27 cellular contexts compared by ENCODE assay signal in genomic region chr4:35897808-35898207, GRCh38.
"Had no signal": no experiment of that assay in that cellular context is flagged by ENCODE, and none has a peak within 500 bp of the region (broad histone marks: within the 10 kb centered on the region; RNA-seq: fewer than 3 reads in every experiment).

No MANE protein-coding gene starts in this region.

- H3K9me3 ChIP-seq: colonic mucosa, esophagus muscularis mucosa, esophagus squamous epithelium, gastrocnemius medialis, gastroesophageal sphincter had no signal

- H3K36me3 ChIP-seq: colonic mucosa, esophagus muscularis mucosa, esophagus squamous epithelium, gastrocnemius medialis, gastroesophageal sphincter, heart left ventricle, heart right ventricle had no signal

- FAIRE-seq: endothelial cell of umbilical vein had no signal

- H3K9me3 Mint-ChIP-seq: dendritic cell treated with granulocyte-macrophage colony-stimulating factor and Interleukin-4, amounts not matched to agents 40 ng/mL and 50 ng/mL, for 4 days; effector memory CD8-positive, alpha-beta T cell; endodermal cell had no signal

- H2AFZ ChIP-seq: hepatocyte had no signal

- H3K79me2 ChIP-seq: hepatocyte had no signal

- H3K27ac ChIP-seq: colonic mucosa, coronary artery, dorsolateral prefrontal cortex, epithelial cell of prostate, esophagus muscularis mucosa, esophagus squamous epithelium, foreskin keratinocyte, gastrocnemius medialis, gastroesophageal sphincter, heart left ventricle, heart right ventricle, hepatocyte had no signal

- H3K4me3 Mint-ChIP-seq: dendritic cell treated with granulocyte-macrophage colony-stimulating factor and Interleukin-4, amounts not matched to agents 40 ng/mL and 50 ng/mL, for 4 days; effector memory CD8-positive, alpha-beta T cell; endodermal cell had no signal

- H3K4me3 ChIP-seq: colonic mucosa, coronary artery, dorsolateral prefrontal cortex, esophagus muscularis mucosa, esophagus squamous epithelium, gastrocnemius medialis, gastroesophageal sphincter, heart left ventricle, heart right ventricle, hepatocyte had no signal

- H3K4me2 ChIP-seq: hepatocyte had no signal

- H3K27me3 ChIP-seq: colonic mucosa, dorsolateral prefrontal cortex, esophagus muscularis mucosa, esophagus squamous epithelium, foreskin keratinocyte, gastrocnemius medialis, gastroesophageal sphincter, heart left ventricle, heart right ventricle, hepatocyte had no signal

- DNase-seq: colonic mucosa; cortex of kidney; dermis blood vessel endothelial cell; dorsolateral prefrontal cortex; effector CD4-positive, alpha-beta T cell; effector CD8-positive, alpha-beta T cell; effector memory CD4-positive, alpha-beta T cell; effector memory CD8-positive, alpha-beta T cell; endodermal cell; erythroblast; esophagus squamous epithelium; foreskin fibroblast; foreskin keratinocyte; foreskin melanocyte; gastrocnemius medialis; glutamatergic neuron; head of caudate nucleus; heart left ventricle; heart right ventricle had no signal

- H3K4me1 ChIP-seq: colonic mucosa, esophagus muscularis mucosa, esophagus squamous epithelium, foreskin keratinocyte, gastrocnemius medialis, gastroesophageal sphincter, heart left ventricle, heart right ventricle had no signal

- H3K27ac Mint-ChIP-seq: dendritic cell treated with granulocyte-macrophage colony-stimulating factor and Interleukin-4, amounts not matched to agents 40 ng/mL and 50 ng/mL, for 4 days; effector memory CD8-positive, alpha-beta T cell; endodermal cell had no signal

- ATAC-seq: effector memory CD8-positive, alpha-beta T cell; esophagus mucosa; foreskin keratinocyte; gastrocnemius medialis; gastroesophageal sphincter; heart left ventricle; heart right ventricle had no signal

- H3K27me3 Mint-ChIP-seq: dendritic cell treated with granulocyte-macrophage colony-stimulating factor and Interleukin-4, amounts not matched to agents 40 ng/mL and 50 ng/mL, for 4 days had no signal
